10 cellular contexts compared by ENCODE assay signal in the genomic region with DNA sequence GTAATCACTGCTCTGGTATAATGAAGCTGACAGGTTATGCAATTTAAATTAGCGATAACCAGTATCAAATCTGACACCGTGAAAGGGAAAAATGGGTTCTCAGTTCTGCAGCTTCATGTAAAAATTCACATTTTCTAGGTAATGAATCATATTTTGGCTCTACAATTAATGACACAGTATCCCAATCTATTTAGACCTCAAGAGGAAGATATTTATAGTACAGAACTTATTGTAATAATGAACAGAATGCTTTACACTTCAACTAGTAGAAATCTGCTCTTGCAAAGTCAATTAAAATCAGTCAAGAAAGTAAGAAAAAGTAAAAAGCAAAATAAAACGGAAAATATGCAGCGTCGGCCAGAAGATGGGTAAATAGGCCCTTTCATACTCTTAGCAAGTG. TPM values are rescaled to one million over a fixed set of nuclear protein-coding genes. Genes with fewer than 3 reads are reported as not detected.
DNase-seq lines count a peak whose midpoint lies in the region; TF ChIP-seq lines count a peak whose summit lies in the region.
"Had no signal": no experiment of that assay in that cellular context is flagged by ENCODE, and none has a peak within 500 bp of the region (broad histone marks: within the 10 kb centered on the region; RNA-seq: fewer than 3 reads in every experiment).

No MANE protein-coding gene starts in this region.

- no peak overlapping the region for H2AFZ ChIP-seq in hepatocyte

- no peak overlapping the region for H3K4me2 ChIP-seq in hepatocyte

- no peak for TF ChIP-seq EP300 in sigmoid colon (IDR thresholded peaks at IDR 0.05)

- peak overlapping the region; percentile 59 for H3K4me3 Mint-ChIP-seq in Caco-2 (ENCODE audit: unreplicated experiment)
- peak overlapping the region; percentile 71 for H3K4me3 Mint-ChIP-seq in glutamatergic neuron (ENCODE audit: unreplicated experiment)

- H3K4me1 Mint-ChIP-seq in Caco-2 (ENCODE audit: low read depth, unreplicated experiment) (peaks cover 14% of the 10 kb centered on the region), glutamatergic neuron (ENCODE audit: low read depth, unreplicated experiment) (peaks cover 21% of the 10 kb centered on the region)

- H3K9me3 Mint-ChIP-seq in Caco-2 (ENCODE audit: unreplicated experiment) (no peaks in the 10 kb centered on the region), glutamatergic neuron (ENCODE audit: unreplicated experiment) (no peaks in the 10 kb centered on the region)

- H3K9me3 ChIP-seq in Caco-2 (no peaks in the 10 kb centered on the region), sigmoid colon (no peaks in the 10 kb centered on the region), hepatocyte (ENCODE audit: low read depth) (no peaks in the 10 kb centered on the region)

- POLR2A ChIA-PET in Caco-2 (lab: Charles Lee), result no interaction called here

- no peak for TF ChIP-seq CTCF in 22Rv1 (IDR thresholded peaks at IDR 0.05)
- no peak for TF ChIP-seq CTCF in Caco-2 (IDR thresholded peaks at IDR 0.05; ENCODE audit: insufficient read depth in 1 of 2, low read depth in 1 of 2, low read length in 1 of 2, severe bottlenecking in 1 of 2, unreplicated experiment in 1 of 2)
- TF ChIP-seq CTCF in glutamatergic neuron (IDR thresholded peaks at IDR 0.05; ENCODE audit: partially characterized antibody, unreplicated experiment), result no peak
- no peak for TF ChIP-seq CTCF in sigmoid colon (IDR thresholded peaks at IDR 0.05)
- no peak for TF ChIP-seq CTCF in hepatocyte (IDR thresholded peaks at IDR 0.05; ENCODE audit: poor library complexity)

- H3K27ac ChIP-seq in 22Rv1 (peak overlapping the region; percentile 60), sigmoid colon (peak overlapping the region in 3 of 4 donors; percentile 26 to 52 (median 41)), hepatocyte (no peak overlapping the region)

- H3K36me3 Mint-ChIP-seq in Caco-2 (ENCODE audit: insufficient read depth, unreplicated experiment) (peaks cover 16% of the 10 kb centered on the region), glutamatergic neuron (ENCODE audit: unreplicated experiment) (peaks cover 17% of the 10 kb centered on the region)

- H3K79me2 ChIP-seq in hepatocyte, result peaks cover 18% of the 10 kb centered on the region

- 90 to 94% methylated on average over 5 of the region's 5 CpGs for WGBS in sigmoid colon, 2 donors
- WGBS in hepatocyte (ENCODE audit: low lambda C conversion rate, missing lambda C conversion rate), result 94% methylated on average over 5 of the region's 5 CpGs

- H3K36me3 ChIP-seq in Caco-2 (ENCODE audit: control insufficient read depth, insufficient read depth, low read length) (peaks cover 2% of the 10 kb centered on the region), sigmoid colon (peaks cover 4 to 47% (median 5%) of the 10 kb centered on the region in 4 donors), hepatocyte (replicated peaks; ENCODE audit: insufficient read depth, low read depth) (no peaks in the 10 kb centered on the region)

- no peak for TF ChIP-seq POLR2A in sigmoid colon (IDR thresholded peaks at IDR 0.05)

- H3K27me3 Mint-ChIP-seq in Caco-2 (ENCODE audit: insufficient read depth, unreplicated experiment) (no peaks in the 10 kb centered on the region), glutamatergic neuron (ENCODE audit: unreplicated experiment) (no peaks in the 10 kb centered on the region)

- H3K9me2 ChIP-seq in hepatocyte (replicated peaks; ENCODE audit: insufficient read depth), result no peaks in the 10 kb centered on the region

- CTCF ChIA-PET in Caco-2 (lab: Charles Lee), result interaction anchor here (1.2 kb wide), 1 partner anchor 25 kb away, joined by 4 read pairs; the partner anchor contains the start of gene SEL1L

- H3K4me3 ChIP-seq in Caco-2 (ENCODE audit: low read depth, low read length), result no peak overlapping the region
- H3K4me3 ChIP-seq in sigmoid colon, result no peak overlapping the region
- no peak overlapping the region for H3K4me3 ChIP-seq in hepatocyte

- BruUV-seq in Caco-2 (replicated peaks; lab: Mats Ljungman, UMichigan), result no TSS peak

- intact Hi-C loops in Caco-2 (cut with micrococcal nuclease; ENCODE audit: unreplicated experiment), result no loop called here
- intact Hi-C loops in sigmoid colon (cut with DNase I), result no loop called here

- H3K27ac Mint-ChIP-seq in Caco-2 (ENCODE audit: unreplicated experiment), result peak overlapping the region; percentile 70
- peak overlapping the region; percentile 49 for H3K27ac Mint-ChIP-seq in glutamatergic neuron (ENCODE audit: unreplicated experiment)

- no peaks in the 10 kb centered on the region; the same call in 1 of the 2 replicates for H3K27me3 ChIP-seq in Caco-2 (replicated peaks; ENCODE audit: control insufficient read depth, insufficient read depth, low read length)
- H3K27me3 ChIP-seq in sigmoid colon, result no peaks in the 10 kb centered on the region
- no peaks in the 10 kb centered on the region for H3K27me3 ChIP-seq in hepatocyte

- DNase-seq in Caco-2 (no peak), glutamatergic neuron (no peak), sigmoid colon (no peak), hepatocyte (ENCODE audit: low spot score) (no peak), HUDEP-2 (lab: John Stamatoyannopoulos, UW; ENCODE audit: unreplicated experiment in 76 of 76) (no peak)
- no peak for DNase-seq in activated CD4-positive, alpha-beta T cell treated with anti-CD3 and anti-CD28 coated beads for 4 hours
- DNase-seq: DMS79, KG1, NCI-H2029 had no signal

- no peaks in the 10 kb centered on the region for H4K20me1 ChIP-seq in hepatocyte (ENCODE audit: insufficient read depth, poor library complexity, severe bottlenecking)

- peaks cover 42% of the 10 kb centered on the region for H3K4me1 ChIP-seq in Caco-2
- peaks cover 0 to 32% (median 27%) of the 10 kb centered on the region in 4 donors for H3K4me1 ChIP-seq in sigmoid colon
- H3K4me1 ChIP-seq in hepatocyte (ENCODE audit: insufficient read depth), result peaks cover 21% of the 10 kb centered on the region

RNA-seq across cellular contexts. Expression of gene SEL1L, which starts 24.3 kb away (rescaled TPM):
- total RNA-seq in Caco-2 (2022) (103 and 116 TPM in 2 replicates), glutamatergic neuron (ENCODE audit: unreplicated experiment) (43.1 TPM), sigmoid colon (10 to 100 TPM; 52.0 to 74.8 (median 54.8) TPM), hepatocyte (89.4 and 90.6 TPM in 2 replicates)
- polyA plus RNA-seq in sigmoid colon (10 to 100 TPM in 1 of 3 donors, 1 to 10 TPM in 2; 4.2 to 22.8 (median 6.2) TPM), hepatocyte (53.0 and 53.3 TPM in 2 replicates)
